In genomic region chr6:6386010-6386409, GRCh38 we compare ENCODE assay signal across 1 cellular context.
TF ChIP-seq lines count a peak whose summit lies in the region.

No MANE protein-coding gene starts in this region.

TF ChIP-seq in HepG2, 621 proteins besides CTCF, POLR2A, EP300 and RAD21 (continued from another document):
- TF ChIP-seq ATF5 (CRISPR knock-in tag; IDR thresholded peaks at IDR 0.05; ENCODE audit: low read depth), result no peak
- TF ChIP-seq SRSF4 (IDR thresholded peaks at IDR 0.05; ENCODE audit: low read depth, low read length, poor library complexity, severe bottlenecking), result no peak
- no peak for TF ChIP-seq ZBTB43 (CRISPR knock-in tag; conservative IDR thresholded peaks at IDR 0.05)
- TF ChIP-seq ZNF205 (CRISPR knock-in tag; IDR thresholded peaks at IDR 0.05), result no peak
